ENCODE assay signal across 1 cellular context in genomic region chr1:156643266-156644092, GRCh38.
TF ChIP-seq lines count a peak whose summit lies in the region.

No MANE protein-coding gene starts in this region.

TF ChIP-seq in HEK293, 187 proteins besides CTCF, POLR2A, EP300 and RAD21 (continued from another document):
- no peak for TF ChIP-seq ZNF518A (tag by site-specific recombination; conservative IDR thresholded peaks at IDR 0.05; ENCODE audit: low read depth)
- no peak for TF ChIP-seq ZBTB44 (tag by site-specific recombination; IDR thresholded peaks at IDR 0.05)
- TF ChIP-seq ZNF830 (tag by site-specific recombination; IDR thresholded peaks at IDR 0.05; ENCODE audit: low read depth): no peak
- no peak for TF ChIP-seq ZNF610 (tag by site-specific recombination; IDR thresholded peaks at IDR 0.05; ENCODE audit: borderline replicate concordance)
- no peak for TF ChIP-seq ELK4 (IDR thresholded peaks at IDR 0.05; ENCODE audit: borderline replicate concordance, low read depth, low read length)
- no peak for TF ChIP-seq OSR2 (tag by site-specific recombination; IDR thresholded peaks at IDR 0.05)
- TF ChIP-seq, protein P1, sequence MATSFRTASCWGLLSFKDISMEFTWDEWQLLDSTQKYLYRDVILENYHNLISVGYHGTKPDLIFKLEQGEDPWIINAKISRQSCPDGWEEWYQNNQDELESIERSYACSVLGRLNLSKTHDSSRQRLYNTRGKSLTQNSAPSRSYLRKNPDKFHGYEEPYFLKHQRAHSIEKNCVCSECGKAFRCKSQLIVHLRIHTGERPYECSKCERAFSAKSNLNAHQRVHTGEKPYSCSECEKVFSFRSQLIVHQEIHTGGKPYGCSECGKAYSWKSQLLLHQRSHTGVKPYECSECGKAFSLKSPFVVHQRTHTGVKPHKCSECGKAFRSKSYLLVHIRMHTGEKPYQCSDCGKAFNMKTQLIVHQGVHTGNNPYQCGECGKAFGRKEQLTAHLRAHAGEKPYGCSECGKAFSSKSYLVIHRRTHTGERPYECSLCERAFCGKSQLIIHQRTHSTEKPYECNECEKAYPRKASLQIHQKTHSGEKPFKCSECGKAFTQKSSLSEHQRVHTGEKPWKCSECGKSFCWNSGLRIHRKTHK (tag by site-specific recombination; IDR thresholded peaks at IDR 0.05): no peak
- TF ChIP-seq ZNF596 (tag by site-specific recombination; IDR thresholded peaks at IDR 0.05): peak; percentile 81
- no peak for TF ChIP-seq SP7 (tag by site-specific recombination; IDR thresholded peaks at IDR 0.05)
- no peak for TF ChIP-seq ZNF423 (tag by site-specific recombination; IDR thresholded peaks at IDR 0.05)
TF ChIP-seq in HEK293: peak in this region for 3.
